In the genomic region with DNA sequence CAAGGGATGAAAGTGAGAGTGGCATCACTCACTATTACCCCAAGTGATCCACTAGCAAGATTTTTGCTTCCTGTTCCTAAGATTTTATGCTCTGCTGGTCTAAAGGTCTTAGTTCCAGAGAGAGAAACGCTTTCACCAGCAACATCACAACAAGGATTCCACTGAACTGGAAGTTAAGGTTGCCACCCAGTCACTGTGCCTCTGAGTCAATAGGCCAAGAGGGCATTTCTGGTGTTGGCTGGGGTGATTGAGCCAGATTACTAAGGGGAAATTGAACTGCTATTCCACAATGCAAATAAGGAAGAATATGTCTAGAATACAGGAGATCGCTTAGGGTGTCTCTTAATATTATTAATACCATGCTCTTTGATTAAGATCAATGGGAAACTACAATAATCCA, we compare ENCODE assay signal across 22 cellular contexts.
"Had no signal": no experiment of that assay in that cellular context is flagged by ENCODE, and none has a peak within 500 bp of the region (broad histone marks: within the 10 kb centered on the region; RNA-seq: fewer than 3 reads in every experiment).

No MANE protein-coding gene starts in this region.

- H3K4me3 Mint-ChIP-seq: effector memory CD8-positive, alpha-beta T cell; naive B cell; nephron; stimulated activated naive B cell treated with anti-CD40 and anti-IgM and Interleukin-4, amounts not matched to agents 10 μg/mL and 1 μg/mL and 100 μg/mL, for 72 hours; stimulated activated naive CD8-positive, alpha-beta T cell treated with anti-CD3 and anti-CD28 coated beads, Interleukin-15, Interleukin-2, amounts not matched to agents 100 ng/mL and 50 ng/mL, for 24 hours had no signal

- DNase-seq: cortex of kidney; effector memory CD8-positive, alpha-beta T cell; foreskin keratinocyte; heart right ventricle; hypothalamus; left ventricle myocardium inferior; lower lobe of right lung; naive B cell; nucleus accumbens; stimulated activated CD4-positive, alpha-beta T cell treated with anti-CD3 and anti-CD28 coated beads, Interleukin-15, amount 100 ng/mL, for 24 hours; stimulated activated CD4-positive, alpha-beta T cell treated with anti-CD3 and anti-CD28 coated beads, Interleukin-2, amount 100 ng/mL, for 48 hours; stimulated activated naive B cell treated with anti-CD40 and anti-IgM and Interleukin-4, amounts not matched to agents 10 μg/mL and 1 μg/mL and 100 μg/mL, for 72 hours had no signal

- H3K9me3 Mint-ChIP-seq: effector memory CD8-positive, alpha-beta T cell; naive B cell; stimulated activated naive B cell treated with anti-CD40 and anti-IgM and Interleukin-4, amounts not matched to agents 10 μg/mL and 1 μg/mL and 100 μg/mL, for 72 hours; stimulated activated naive CD8-positive, alpha-beta T cell treated with anti-CD3 and anti-CD28 coated beads, Interleukin-15, Interleukin-2, amounts not matched to agents 100 ng/mL and 50 ng/mL, for 24 hours had no signal

- H3K27ac ChIP-seq: foreskin keratinocyte, gastroesophageal sphincter, heart right ventricle, left ventricle myocardium inferior, lower lobe of right lung, prostate gland, skin epidermis, thoracic aorta, vagina had no signal

- H3K36me3 Mint-ChIP-seq: naive B cell; stimulated activated naive B cell treated with anti-CD40 and anti-IgM and Interleukin-4, amounts not matched to agents 10 μg/mL and 1 μg/mL and 100 μg/mL, for 72 hours had no signal

- H3K9me3 ChIP-seq: gastroesophageal sphincter, heart right ventricle, left ventricle myocardium inferior, lower lobe of right lung, prostate gland, thoracic aorta, vagina had no signal

- FAIRE-seq: keratinocyte had no signal

- H3K27ac Mint-ChIP-seq: effector memory CD8-positive, alpha-beta T cell; nephron; stimulated activated naive B cell treated with anti-CD40 and anti-IgM and Interleukin-4, amounts not matched to agents 10 μg/mL and 1 μg/mL and 100 μg/mL, for 72 hours; stimulated activated naive CD8-positive, alpha-beta T cell treated with anti-CD3 and anti-CD28 coated beads, Interleukin-15, Interleukin-2, amounts not matched to agents 100 ng/mL and 50 ng/mL, for 24 hours had no signal

- H3K27me3 ChIP-seq: foreskin keratinocyte, gastroesophageal sphincter, heart right ventricle, tibial nerve, vagina had no signal

- H3K4me3 ChIP-seq: gastroesophageal sphincter, heart right ventricle, left ventricle myocardium inferior, lower lobe of right lung, prostate gland, skin epidermis, thoracic aorta, tibial nerve, vagina had no signal

- H3K36me3 ChIP-seq: gastroesophageal sphincter, heart right ventricle, left ventricle myocardium inferior, lower lobe of right lung, prostate gland, thoracic aorta, tibial nerve, vagina had no signal

- ATAC-seq: effector memory CD8-positive, alpha-beta T cell; foreskin keratinocyte; gastroesophageal sphincter; heart right ventricle; lower lobe of right lung; right cardiac atrium; stimulated activated naive B cell treated with anti-CD40 and anti-IgM and Interleukin-4, amounts not matched to agents 10 μg/mL and 1 μg/mL and 100 μg/mL, for 72 hours had no signal

- H3K27me3 Mint-ChIP-seq: effector memory CD8-positive, alpha-beta T cell; stimulated activated naive CD8-positive, alpha-beta T cell treated with anti-CD3 and anti-CD28 coated beads, Interleukin-15, Interleukin-2, amounts not matched to agents 100 ng/mL and 50 ng/mL, for 24 hours had no signal

- H3K4me1 ChIP-seq: foreskin keratinocyte, gastroesophageal sphincter, left ventricle myocardium inferior, lower lobe of right lung, prostate gland, tibial nerve, vagina had no signal

- H3K4me1 Mint-ChIP-seq: naive B cell had no signal
